Comparison of ENCODE assay signal across 33 cellular contexts in the genomic region with DNA sequence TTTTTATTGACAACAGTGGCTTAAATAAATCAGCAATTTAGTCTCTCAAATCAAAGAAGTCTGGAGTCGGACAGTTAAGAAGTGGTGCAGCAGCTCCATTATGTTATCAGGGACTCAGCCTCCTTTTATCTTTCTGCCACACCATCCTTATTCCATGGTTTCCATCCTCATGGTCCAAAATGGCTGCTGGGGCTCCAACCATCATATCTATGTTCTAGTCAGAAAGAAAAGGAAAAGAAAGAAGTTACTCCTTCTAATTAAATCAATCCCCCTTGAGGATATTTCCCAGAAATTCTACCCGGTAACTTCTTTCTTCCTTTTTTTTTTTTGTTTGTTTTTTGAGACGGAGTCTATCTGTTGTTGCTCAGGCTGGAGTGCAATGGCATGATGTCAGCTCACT.
DNase-seq lines count a peak whose midpoint lies in the region; ATAC-seq, FAIRE-seq and TF ChIP-seq lines count a peak whose summit lies in the region.
"Had no signal": no experiment of that assay in that cellular context is flagged by ENCODE, and none has a peak within 500 bp of the region (broad histone marks: within the 10 kb centered on the region; RNA-seq: fewer than 3 reads in every experiment).

No MANE protein-coding gene starts in this region.

- no peaks in the 10 kb centered on the region for H3K79me1 ChIP-seq in H1 (ENCODE audit: low read depth, low read length)

- ATAC-seq in K562 = no peak
- ATAC-seq: A549; CD8-positive, alpha-beta T cell had no signal

- no peak overlapping the region for H2BK15ac ChIP-seq in H1 (ENCODE audit: low read length)

- H2AK5ac ChIP-seq in H1 (ENCODE audit: low read depth, low read length) = no peak overlapping the region

- in situ Hi-C loops in K562 (cut with MboI) = no loop called here

- no peak overlapping the region for H3K4me3 ChIP-seq in HEK293 (ENCODE audit: low read depth, low read length)
- H3K4me3 ChIP-seq in K562 = no peak overlapping the region
- H3K4me3 ChIP-seq in H1 (ENCODE audit: extremely low read depth in 1 of 4, insufficient read depth in 2 of 4, low read depth in 3 of 4, low read length in 4 of 4) = no peak overlapping the region
- H3K4me3 ChIP-seq: A549; BLaER1; BLaER1 treated with 17β-estradiol and CSF1 and Interleukin-3, amounts not matched to agents 10 nM and 100 nM had no signal

- H3K9ac ChIP-seq in K562 (ENCODE audit: insufficient read depth in 1 of 2, low read depth in 2 of 2, low read length in 2 of 2) (no peak overlapping the region), H1 (replicated peaks in 1 of 4; ENCODE audit: extremely low read depth in 1 of 4, low read depth in 3 of 4, low read length in 3 of 4) (no peak overlapping the region)
- H3K9ac ChIP-seq: BLaER1; BLaER1 treated with 17β-estradiol and CSF1 and Interleukin-3, amounts not matched to agents 10 nM and 100 nM had no signal

- no peak overlapping the region for H2BK120ac ChIP-seq in H1 (replicated peaks; ENCODE audit: low read depth, low read length)

- no peaks in the 10 kb centered on the region for H3K79me2 ChIP-seq in K562 (ENCODE audit: control insufficient read depth, insufficient read depth, low read length)
- no peaks in the 10 kb centered on the region for H3K79me2 ChIP-seq in H1 (ENCODE audit: control insufficient read depth in 1 of 2, insufficient read depth in 2 of 2, low read length in 2 of 2)

- H4K20me1 ChIP-seq in K562 (replicated peaks; ENCODE audit: control insufficient read depth, insufficient read depth, low read length) (no peaks in the 10 kb centered on the region), H1 (replicated peaks in 1 of 2; ENCODE audit: control insufficient read depth in 1 of 2, insufficient read depth in 2 of 2, low read length in 2 of 2) (no peaks in the 10 kb centered on the region)
- H4K20me1 ChIP-seq: BLaER1; BLaER1 treated with 17β-estradiol and CSF1 and Interleukin-3, amounts not matched to agents 10 nM and 100 nM had no signal

- no peak overlapping the region for H4K8ac ChIP-seq in H1 (ENCODE audit: extremely low read depth, insufficient read depth, low read length)

- H3K4me1 ChIP-seq in HEK293 (ENCODE audit: control insufficient read depth, insufficient read depth, low read length) (peaks cover 13% of the 10 kb centered on the region), K562 (replicated peaks in 1 of 2; ENCODE audit: control insufficient read depth in 2 of 2, insufficient read depth in 2 of 2, low read length in 2 of 2) (no peaks in the 10 kb centered on the region), H1 (replicated peaks in 1 of 4; ENCODE audit: control insufficient read depth in 3 of 4, insufficient read depth in 4 of 4, low read length in 3 of 4) (no peaks in the 10 kb centered on the region)
- H3K4me1 ChIP-seq: A549, Caco-2 had no signal

- no peak for TF ChIP-seq POLR2A in K562 (conservative IDR thresholded peaks at IDR 0.05)
- TF ChIP-seq POLR2A in H1 (IDR thresholded peaks at IDR 0.05; ENCODE audit: control extremely low read depth in 1 of 2, low read depth in 2 of 2, low read length in 2 of 2) = no peak

- no peak overlapping the region for H3K4ac ChIP-seq in H1 (replicated peaks; ENCODE audit: insufficient read length, low read depth, low read length)

- no peak for DNase-seq in K562 (ENCODE audit: extremely low read depth in 1 of 4, low spot score in 3 of 4)
- no peak for DNase-seq in H1 (ENCODE audit: low read depth in 1 of 2, low spot score in 2 of 2)
- no peak for DNase-seq in SKM-1 (lab: John Stamatoyannopoulos, UW; ENCODE audit: unreplicated experiment)
- DNase-seq in NCI-H2227 (lab: John Stamatoyannopoulos, UW; ENCODE audit: unreplicated experiment) = no peak
- no peak for DNase-seq in substantia nigra (lab: John Stamatoyannopoulos, UW)
- DNase-seq: 8988T; ACHN; AML-193; BE2C; C1 segment of cervical spinal cord; Caco-2; Calu3; CD4-positive, alpha-beta memory T cell; CD4-positive, alpha-beta T cell; CD4-positive, CD25-positive, alpha-beta regulatory T cell; CD8-positive, alpha-beta memory T cell; CD8-positive, alpha-beta T cell; COR-L47; DMS 273 treated with DMSO at 0.1 percent for 48 hours; DMS153; DMS53; DMS79; DMS79 treated with DMSO at 0.1 percent for 48 hours; DND-41; EL had no signal

- POLR2A ChIA-PET in HEK293 (lab: Yijun Ruan, JAX) = no interaction called here
- POLR2A ChIA-PET in K562 (lab: Yijun Ruan, JAX) = no interaction called here
- POLR2A ChIA-PET in H1 (lab: Charles Lee; ENCODE audit: partially characterized antibody) = no interaction called here

- no peak overlapping the region for H3K23ac ChIP-seq in H1 (ENCODE audit: insufficient read length)

- 7% methylated on average over 3 of the region's 3 CpGs for WGBS in K562 (ENCODE audit: insufficient coverage, low coverage, missing lambda C conversion rate)
- 92% methylated on average over 2 of the region's 3 CpGs; no CpG with 5 or more reads in 1 of the 2 experiments for WGBS in H1 (ENCODE audit: extremely low coverage in 1 of 2, insufficient coverage in 1 of 2, insufficient read length in 1 of 2, insufficient replicate concordance in 2 of 2, low coverage in 1 of 2, low lambda C conversion rate in 2 of 2, missing lambda C conversion rate in 1 of 2), 2 experiments

- no peak overlapping the region for H3K18ac ChIP-seq in H1 (ENCODE audit: extremely low read depth, low read length)

- no TSS peak for BruUV-seq in K562 (replicated peaks; lab: Mats Ljungman, UMichigan)

- H3K23me2 ChIP-seq in H1 (ENCODE audit: low read depth, low read length) = no peaks in the 10 kb centered on the region

- TF ChIP-seq EP300 in K562 (IDR thresholded peaks at IDR 0.05; ENCODE audit: low read length) (no peak), H1 (IDR thresholded peaks at IDR 0.05; ENCODE audit: borderline replicate concordance in 1 of 2, low read depth in 2 of 2, low read length in 2 of 2) (no peak)

- H2AFZ ChIP-seq in K562 (ENCODE audit: low read depth, low read length) = no peak overlapping the region
- H2AFZ ChIP-seq in H1 (ENCODE audit: low read length) = no peak overlapping the region

- H3K9me3 ChIP-seq in HEK293 (ENCODE audit: control insufficient read depth, insufficient read depth, low read depth, low read length) (no peaks in the 10 kb centered on the region), K562 (replicated peaks; ENCODE audit: control insufficient read depth, insufficient read depth, low read depth, low read length) (no peaks in the 10 kb centered on the region), H1 (ENCODE audit: insufficient read depth in 2 of 2, low read depth in 1 of 2, low read length in 1 of 2) (no peaks in the 10 kb centered on the region)
- H3K9me3 ChIP-seq: BE2C, BLaER1, Caco-2 had no signal

- no peak overlapping the region for H4K5ac ChIP-seq in H1 (ENCODE audit: insufficient read length, low read depth, low read length)

- H3K4me2 ChIP-seq in K562 (ENCODE audit: insufficient read depth, low read length) (no peak overlapping the region), H1 (ENCODE audit: insufficient read depth in 1 of 2, low read depth in 2 of 2, low read length in 2 of 2) (no peak overlapping the region)
- H3K4me2 ChIP-seq: A549; BLaER1; BLaER1 treated with 17β-estradiol and CSF1 and Interleukin-3, amounts not matched to agents 10 nM and 100 nM had no signal

- CTCF ChIA-PET in HEK293 (lab: Yijun Ruan, JAX) (interaction anchor here (0.6 kb wide), 1 partner anchor 629 kb away, joined by 3 read pairs; no protein-coding TSS in a partner anchor), K562 (lab: Yijun Ruan, JAX; ENCODE audit: low intra/inter-chr PET ratio) (no interaction called here), H1 (lab: Charles Lee; ENCODE audit: partially characterized antibody) (interaction anchor here (0.6 kb wide), 2 partner anchors 205 to 220 kb away, joined by 3 read pairs; no protein-coding TSS in a partner anchor)

- no peak overlapping the region for H3K56ac ChIP-seq in H1 (replicated peaks; ENCODE audit: insufficient read length, low read depth, low read length)

- no peak overlapping the region for H3K14ac ChIP-seq in H1 (ENCODE audit: insufficient read length)

- FAIRE-seq in K562 (lab: Jason Lieb, UNC) (no peak), H1 (lab: Jason Lieb, UNC) (no peak)
- FAIRE-seq: A204.1, A549, D721Med had no signal

- TF ChIP-seq RAD21 in K562 (CRISPR knock-in tag; conservative IDR thresholded peaks at IDR 0.05 in 1 of 2, IDR thresholded peaks at IDR 0.05 in 1 of 2) (no peak), H1 (IDR thresholded peaks at IDR 0.05 in 1 of 2, conservative IDR thresholded peaks at IDR 0.05 in 1 of 2; ENCODE audit: low read depth in 2 of 2, low read length in 2 of 2) (no peak)

- no peak overlapping the region for H2BK12ac ChIP-seq in H1 (ENCODE audit: low read depth, low read length)

- intact Hi-C loops in K562 (cut with micrococcal nuclease) = no loop called here

- no peaks in the 10 kb centered on the region for H3K9me1 ChIP-seq in K562 (ENCODE audit: control insufficient read depth, insufficient read depth, low read length)

- H2BK5ac ChIP-seq in H1 (ENCODE audit: low read depth, low read length) = no peak overlapping the region

- H3K27ac ChIP-seq in HEK293 (ENCODE audit: extremely low read depth, low read depth, low read length) (no peak overlapping the region), K562 (ENCODE audit: extremely low read depth, low read depth, low read length) (no peak overlapping the region), H1 (ENCODE audit: low read depth, low read length) (no peak overlapping the region), substantia nigra (ENCODE audit: low read depth, low read length, poor library complexity, severe bottlenecking) (no peak overlapping the region)
- H3K27ac ChIP-seq: 22Rv1; A549; BLaER1; BLaER1 treated with 17β-estradiol and CSF1 and Interleukin-3, amounts not matched to agents 10 nM and 100 nM; C4-2B had no signal

- no peak overlapping the region for H4K91ac ChIP-seq in H1 (replicated peaks; ENCODE audit: insufficient read length, low read length)

- TF ChIP-seq CTCF in HEK293 (tag by site-specific recombination; IDR thresholded peaks at IDR 0.05) (no peak), K562 (IDR thresholded peaks at IDR 0.05 in 2 of 3, conservative IDR thresholded peaks at IDR 0.05 in 1 of 3; ENCODE audit: insufficient read depth in 2 of 3, low read depth in 1 of 3, low read length in 3 of 3) (no peak), H1 (IDR thresholded peaks at IDR 0.05; ENCODE audit: control extremely low read depth in 1 of 3, insufficient read depth in 1 of 3, low read depth in 1 of 3, low read length in 3 of 3) (no peak)

- H3K27me3 ChIP-seq in K562 (ENCODE audit: control insufficient read depth in 2 of 2, insufficient read depth in 2 of 2, low read length in 2 of 2) = peaks cover 12 to 19% of the 10 kb centered on the region in 2 experiments
- no peaks in the 10 kb centered on the region for H3K27me3 ChIP-seq in H1 (replicated peaks in 1 of 4; ENCODE audit: control insufficient read depth in 3 of 4, extremely low read depth in 1 of 4, insufficient read depth in 3 of 4, low read length in 3 of 4)
- H3K27me3 ChIP-seq: BE2C; BLaER1; BLaER1 treated with 17β-estradiol and CSF1 and Interleukin-3, amounts not matched to agents 10 nM and 100 nM had no signal

- H3K36me3 ChIP-seq in HEK293 (ENCODE audit: control insufficient read depth in 2 of 2, insufficient read depth in 1 of 2, low read length in 2 of 2) = no peaks in the 10 kb centered on the region
- H3K36me3 ChIP-seq in K562 (ENCODE audit: control insufficient read depth, insufficient read depth, low read length) = no peaks in the 10 kb centered on the region
- H3K36me3 ChIP-seq in H1 (ENCODE audit: control insufficient read depth in 2 of 4, insufficient read depth in 4 of 4, low read length in 3 of 4) = no peaks in the 10 kb centered on the region
- H3K36me3 ChIP-seq: BE2C; BLaER1; BLaER1 treated with 17β-estradiol and CSF1 and Interleukin-3, amounts not matched to agents 10 nM and 100 nM had no signal

- H2BK20ac ChIP-seq in H1 (ENCODE audit: low read length) = no peak overlapping the region
